ENCODE assay signal across 12 cellular contexts in the genomic region with DNA sequence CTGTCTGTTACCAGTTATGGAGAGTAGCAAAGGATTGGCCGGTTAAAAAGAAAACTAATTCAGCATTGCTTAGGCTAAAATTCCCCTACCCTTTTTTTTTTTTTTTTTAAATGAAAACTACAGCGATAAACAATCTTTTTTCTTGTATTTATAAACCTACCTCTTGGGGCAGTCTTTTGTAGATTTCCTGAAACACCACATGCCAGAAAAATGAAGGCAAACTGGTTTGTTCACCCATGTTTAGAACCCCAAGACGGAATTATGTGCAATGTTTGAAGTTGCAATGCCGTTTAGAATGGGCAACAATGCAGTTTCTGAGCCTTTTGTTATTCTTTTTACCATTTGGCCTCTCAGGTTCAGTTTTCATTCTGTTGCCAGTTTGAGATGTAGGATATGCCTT. TPM values are rescaled to one million over a fixed set of nuclear protein-coding genes. Genes with fewer than 3 reads are reported as not detected.
DNase-seq lines count a peak whose midpoint lies in the region; ATAC-seq and TF ChIP-seq lines count a peak whose summit lies in the region.
"Had no signal": no experiment of that assay in that cellular context is flagged by ENCODE, and none has a peak within 500 bp of the region (broad histone marks: within the 10 kb centered on the region; RNA-seq: fewer than 3 reads in every experiment).

No MANE protein-coding gene starts in this region.

- H3K9me3 ChIP-seq in Caco-2: no peaks in the 10 kb centered on the region

- TF ChIP-seq CTCF in Caco-2 (IDR thresholded peaks at IDR 0.05; ENCODE audit: insufficient read depth in 1 of 2, low read depth in 1 of 2, low read length in 1 of 2, severe bottlenecking in 1 of 2, unreplicated experiment in 1 of 2) (peak in 1 of 2 experiments; percentile 1), glutamatergic neuron (IDR thresholded peaks at IDR 0.05; ENCODE audit: partially characterized antibody, unreplicated experiment) (no peak)

- ATAC-seq in effector memory CD8-positive, alpha-beta T cell (replicated peaks): peak; percentile 39
- ATAC-seq in natural killer cell treated with Interleukin-12 subunit alpha and Interleukin-12 subunit beta and Interleukin-15 and Interleukin-18, amount 100 ng/mL, for 72 hours: no peak
- no peak for ATAC-seq in GM21619 (IDR thresholded peaks at IDR 0.05; ENCODE audit: unreplicated experiment)
- ATAC-seq: right cardiac atrium had no signal

- H3K4me1 ChIP-seq in Caco-2: peaks cover 46% of the 10 kb centered on the region

- peak overlapping the region; percentile 88 for H3K27ac Mint-ChIP-seq in Caco-2 (ENCODE audit: unreplicated experiment)
- H3K27ac Mint-ChIP-seq in effector memory CD8-positive, alpha-beta T cell: peak overlapping the region in 1 of 2 donors; percentile 31
- peak overlapping the region in 1 of 2 donors; percentile 39 for H3K27ac Mint-ChIP-seq in natural killer cell treated with Interleukin-12 subunit alpha and Interleukin-12 subunit beta and Interleukin-15 and Interleukin-18, amount 100 ng/mL, for 72 hours
- H3K27ac Mint-ChIP-seq in glutamatergic neuron (ENCODE audit: unreplicated experiment): no peak overlapping the region

- no peaks in the 10 kb centered on the region for H3K27me3 ChIP-seq in Caco-2 (replicated peaks; ENCODE audit: control insufficient read depth, insufficient read depth, low read length)
- H3K27me3 ChIP-seq: brain microvascular endothelial cell had no signal

- no peaks in the 10 kb centered on the region for H3K36me3 ChIP-seq in Caco-2 (ENCODE audit: control insufficient read depth, insufficient read depth, low read length)
- H3K36me3 ChIP-seq: brain microvascular endothelial cell had no signal

- H3K36me3 Mint-ChIP-seq in Caco-2 (ENCODE audit: insufficient read depth, unreplicated experiment): peaks cover 5% of the 10 kb centered on the region
- H3K36me3 Mint-ChIP-seq in effector memory CD8-positive, alpha-beta T cell (ENCODE audit: insufficient read depth): peaks cover 40% of the 10 kb centered on the region
- peaks cover 3% of the 10 kb centered on the region for H3K36me3 Mint-ChIP-seq in natural killer cell treated with Interleukin-12 subunit alpha and Interleukin-12 subunit beta and Interleukin-15 and Interleukin-18, amount 100 ng/mL, for 72 hours
- no peaks in the 10 kb centered on the region for H3K36me3 Mint-ChIP-seq in glutamatergic neuron (ENCODE audit: unreplicated experiment)

- H3K4me3 Mint-ChIP-seq in Caco-2 (ENCODE audit: unreplicated experiment) (peak overlapping the region; percentile 56), glutamatergic neuron (ENCODE audit: unreplicated experiment) (no peak overlapping the region)
- H3K4me3 Mint-ChIP-seq in effector memory CD8-positive, alpha-beta T cell: peak overlapping the region in 1 of 2 donors; percentile 33
- H3K4me3 Mint-ChIP-seq in natural killer cell treated with Interleukin-12 subunit alpha and Interleukin-12 subunit beta and Interleukin-15 and Interleukin-18, amount 100 ng/mL, for 72 hours: peak overlapping the region; percentile 47

- TF ChIP-seq RAD21 in Ishikawa (IDR thresholded peaks at IDR 0.05; ENCODE audit: low read depth): no peak

- no TSS peak for BruUV-seq in Caco-2 (replicated peaks; lab: Mats Ljungman, UMichigan)

- DNase-seq in Caco-2 (peak; percentile 41 to 71), NCI-H82 treated with DMSO at 0.1 percent for 48 hours (lab: John Stamatoyannopoulos, UW; ENCODE audit: unreplicated experiment) (no peak), glutamatergic neuron (no peak), AG20443 (ENCODE audit: low spot score) (no peak)
- no peak for DNase-seq in effector memory CD8-positive, alpha-beta T cell
- DNase-seq in natural killer cell treated with Interleukin-12 subunit alpha and Interleukin-12 subunit beta and Interleukin-15 and Interleukin-18, amount 100 ng/mL, for 72 hours (ENCODE audit: low spot score): no peak
- DNase-seq: brain microvascular endothelial cell, COR-L47, NCI-H2029 treated with DMSO at 0.1 percent for 48 hours, right cardiac atrium had no signal

- H3K4me1 Mint-ChIP-seq in Caco-2 (ENCODE audit: low read depth, unreplicated experiment): no peaks in the 10 kb centered on the region
- peaks cover 56 to 77% of the 10 kb centered on the region in 2 donors for H3K4me1 Mint-ChIP-seq in effector memory CD8-positive, alpha-beta T cell (ENCODE audit: low read depth in 2 of 2)
- peaks cover 70 to 72% of the 10 kb centered on the region in 2 donors for H3K4me1 Mint-ChIP-seq in natural killer cell treated with Interleukin-12 subunit alpha and Interleukin-12 subunit beta and Interleukin-15 and Interleukin-18, amount 100 ng/mL, for 72 hours (ENCODE audit: low read depth in 2 of 2)
- peaks cover 36% of the 10 kb centered on the region for H3K4me1 Mint-ChIP-seq in glutamatergic neuron (ENCODE audit: low read depth, unreplicated experiment)

- H3K4me3 ChIP-seq in Caco-2 (ENCODE audit: low read depth, low read length): no peak overlapping the region

- intact Hi-C loops in Caco-2 (cut with micrococcal nuclease; ENCODE audit: unreplicated experiment): loop anchor here (1.0 to 5.0 kb wide), 2 partner anchors 10 to 38 kb away; no protein-coding TSS in a partner anchor

- H3K27me3 Mint-ChIP-seq in Caco-2 (ENCODE audit: insufficient read depth, unreplicated experiment) (no peaks in the 10 kb centered on the region), glutamatergic neuron (ENCODE audit: unreplicated experiment) (peaks cover 2% of the 10 kb centered on the region)
- H3K27me3 Mint-ChIP-seq in effector memory CD8-positive, alpha-beta T cell: no peaks in the 10 kb centered on the region
- no peaks in the 10 kb centered on the region for H3K27me3 Mint-ChIP-seq in natural killer cell treated with Interleukin-12 subunit alpha and Interleukin-12 subunit beta and Interleukin-15 and Interleukin-18, amount 100 ng/mL, for 72 hours

- POLR2A ChIA-PET in Caco-2 (lab: Charles Lee): no interaction called here

- TF ChIP-seq EP300 in Ishikawa (IDR thresholded peaks at IDR 0.05; ENCODE audit: borderline replicate concordance): peak; percentile 75; the same call in 1 of the 2 replicates

- CTCF ChIA-PET in Caco-2 (lab: Charles Lee): no interaction called here

- no peaks in the 10 kb centered on the region for H3K9me3 Mint-ChIP-seq in Caco-2 (ENCODE audit: unreplicated experiment)
- no peaks in the 10 kb centered on the region for H3K9me3 Mint-ChIP-seq in effector memory CD8-positive, alpha-beta T cell
- H3K9me3 Mint-ChIP-seq in natural killer cell treated with Interleukin-12 subunit alpha and Interleukin-12 subunit beta and Interleukin-15 and Interleukin-18, amount 100 ng/mL, for 72 hours: no peaks in the 10 kb centered on the region
- peaks cover 3% of the 10 kb centered on the region for H3K9me3 Mint-ChIP-seq in glutamatergic neuron (ENCODE audit: unreplicated experiment)

TF ChIP-seq in Ishikawa, 13 proteins besides CTCF, POLR2A, EP300 and RAD21 (continues in another document):
- peak; percentile 90 for TF ChIP-seq TEAD4 (IDR thresholded peaks at IDR 0.05)
- no peak for TF ChIP-seq REST (IDR thresholded peaks at IDR 0.05; ENCODE audit: low read depth)
- TF ChIP-seq TAF1 (IDR thresholded peaks at IDR 0.05; ENCODE audit: low read depth): no peak
- TF ChIP-seq YY1 (IDR thresholded peaks at IDR 0.05; ENCODE audit: low read depth): 0 out of 2 replicates have a peak, but pooled peaks have one; percentile 30
- TF ChIP-seq CEBPB (IDR thresholded peaks at IDR 0.05): peak; percentile 63
- TF ChIP-seq NFIC (IDR thresholded peaks at IDR 0.05): peak; percentile 56; the same call in 1 of the 2 replicates
- TF ChIP-seq ZBTB7A (IDR thresholded peaks at IDR 0.05; ENCODE audit: low read depth): no peak
- TF ChIP-seq, protein P1, sequence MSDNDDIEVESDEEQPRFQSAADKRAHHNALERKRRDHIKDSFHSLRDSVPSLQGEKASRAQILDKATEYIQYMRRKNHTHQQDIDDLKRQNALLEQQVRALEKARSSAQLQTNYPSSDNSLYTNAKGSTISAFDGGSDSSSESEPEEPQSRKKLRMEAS (IDR thresholded peaks at IDR 0.05): peak; percentile 74
- peak; percentile 79; the same call in 1 of the 2 replicates for TF ChIP-seq TCF12 (IDR thresholded peaks at IDR 0.05; ENCODE audit: low read depth)
- TF ChIP-seq EGR1 (IDR thresholded peaks at IDR 0.05): no peak
- TF ChIP-seq FOXM1 (IDR thresholded peaks at IDR 0.05; ENCODE audit: borderline replicate concordance, low read depth): peak; percentile 91
- TF ChIP-seq CREB1 (IDR thresholded peaks at IDR 0.05; ENCODE audit: low read depth): no peak

RNA-seq across cellular contexts. Expression of gene PRDM2, which starts 59.1 kb away (rescaled TPM):
- total RNA-seq in Caco-2 (2022) (29.8 and 32.7 TPM in 2 replicates), glutamatergic neuron (ENCODE audit: unreplicated experiment) (88.3 TPM)
- 10 to 100 TPM; 80.1 to 91.3 TPM for total RNA-seq in natural killer cell treated with Interleukin-12 subunit alpha and Interleukin-12 subunit beta and Interleukin-15 and Interleukin-18, amount 100 ng/mL, for 72 hours

Comparison
In these comparisons a context has a peak if more than half of its experiments do, and no peak if none do; other contexts are left out.
1. DNase-seq: peak in Caco-2 (2 of 2); none in effector memory CD8-positive, alpha-beta T cell (0 of 3), natural killer cell treated with Interleukin-12 subunit alpha and Interleukin-12 subunit beta and Interleukin-15 and Interleukin-18, amount 100 ng/mL, for 72 hours (single experiment), NCI-H82 treated with DMSO at 0.1 percent for 48 hours (single experiment), glutamatergic neuron (single experiment) and AG20443 (single experiment).